8 cellular contexts compared by ENCODE assay signal in genomic region chr9:118170032-118170955, GRCh38.
DNase-seq lines count a peak whose midpoint lies in the region; ATAC-seq and TF ChIP-seq lines count a peak whose summit lies in the region.

No MANE protein-coding gene starts in this region.

- no peaks in the 10 kb centered on the region for H4K20me1 ChIP-seq in MM.1S (ENCODE audit: insufficient read depth, low read length)

- DNase-seq in GM10266 (ENCODE audit: extremely low spot score) (no peak), MM.1S (peak; percentile 17), SK-N-MC (ENCODE audit: low read depth, low spot score) (peak; percentile 10), right cardiac atrium (peak in 2 of 3 donors; percentile 25 to 35), spleen (no peak), natural killer cell (no peak), dedifferentiated amniotic fluid mesenchymal stem cell (ENCODE audit: extremely low spot score) (no peak)

- H3K4me1 Mint-ChIP-seq in natural killer cell: no peaks in the 10 kb centered on the region

- H3K79me2 ChIP-seq in MM.1S (ENCODE audit: low read length): no peaks in the 10 kb centered on the region

- intact Hi-C loops in right cardiac atrium (cut with DNase I) (no loop called here), spleen (cut with DNase I; ENCODE audit: low total_unique reads) (no loop called here), natural killer cell (cut with micrococcal nuclease) (no loop called here)

- H3K4me3 Mint-ChIP-seq in natural killer cell: no peak overlapping the region

- H2AFZ ChIP-seq in MM.1S (ENCODE audit: low read length): no peak overlapping the region

- no peaks in the 10 kb centered on the region for H3K36me3 Mint-ChIP-seq in natural killer cell

- H3K27me3 Mint-ChIP-seq in natural killer cell (ENCODE audit: low read depth in 2 of 2): no peaks in the 10 kb centered on the region

- H3F3A ChIP-seq in MM.1S (ENCODE audit: insufficient read depth, low read length): no peaks in the 10 kb centered on the region

- no peak overlapping the region for H3K4me3 ChIP-seq in MM.1S (ENCODE audit: low read length)
- H3K4me3 ChIP-seq in SK-N-MC: no peak overlapping the region
- no peak overlapping the region for H3K4me3 ChIP-seq in right cardiac atrium (ENCODE audit: low read length)
- no peak overlapping the region for H3K4me3 ChIP-seq in spleen

- H3K9me3 ChIP-seq in MM.1S (replicated peaks; ENCODE audit: insufficient read depth, low read length): no peaks in the 10 kb centered on the region
- H3K9me3 ChIP-seq in SK-N-MC (ENCODE audit: low read depth, low read length): no peaks in the 10 kb centered on the region
- no peaks in the 10 kb centered on the region for H3K9me3 ChIP-seq in right cardiac atrium (ENCODE audit: control insufficient read depth, low read length)
- H3K9me3 ChIP-seq in spleen: no peaks in the 10 kb centered on the region

- ATAC-seq in right cardiac atrium (peak; percentile 84 to 87), GM18498 (IDR thresholded peaks at IDR 0.05; ENCODE audit: unreplicated experiment) (no peak), natural killer cell (no peak)

- H3K27ac ChIP-seq in MM.1S (ENCODE audit: low read length) (no peak overlapping the region), SK-N-MC (no peak overlapping the region), right cardiac atrium (ENCODE audit: low read length) (no peak overlapping the region), spleen (no peak overlapping the region)

- peaks cover 3 to 6% of the 10 kb centered on the region in 2 donors for H3K9me3 Mint-ChIP-seq in natural killer cell

- WGBS in right cardiac atrium: 32% methylated on average over 6 of the region's 6 CpGs
- WGBS in spleen, 5 donors: 34 to 40% (median 36%) methylated on average over 6 of the region's 6 CpGs

- H3K9ac ChIP-seq in MM.1S (ENCODE audit: low read length): no peak overlapping the region
- H3K9ac ChIP-seq in SK-N-MC (ENCODE audit: insufficient read length): no peak overlapping the region

- TF ChIP-seq CTCF in GM10266 (IDR thresholded peaks at IDR 0.05; ENCODE audit: control insufficient read depth, insufficient read depth, low read depth, missing control alignments) (peak; percentile 50), MM.1S (IDR thresholded peaks at IDR 0.05; ENCODE audit: low read length) (peak; percentile 59), spleen (IDR thresholded peaks at IDR 0.05 in 8 of 11, conservative IDR thresholded peaks at IDR 0.05 in 3 of 11) (peak in 7 of 11 experiments; percentile 16 to 57 (median 35)), natural killer cell (IDR thresholded peaks at IDR 0.05) (no peak)

- TF ChIP-seq POLR2A in spleen (IDR thresholded peaks at IDR 0.05): no peak

- H3K27ac Mint-ChIP-seq in natural killer cell: no peak overlapping the region

- H3K27me3 ChIP-seq in MM.1S (replicated peaks; ENCODE audit: insufficient read depth, low read length) (no peaks in the 10 kb centered on the region), right cardiac atrium (ENCODE audit: control insufficient read depth, insufficient read depth) (no peaks in the 10 kb centered on the region), spleen (replicated peaks in 1 of 7) (no peaks in the 10 kb centered on the region)

- H3K9me2 ChIP-seq in MM.1S (replicated peaks; ENCODE audit: insufficient read depth, low read length): no peaks in the 10 kb centered on the region

- H3K36me3 ChIP-seq in MM.1S (replicated peaks; ENCODE audit: insufficient read depth, low read length) (no peaks in the 10 kb centered on the region), SK-N-MC (ENCODE audit: insufficient read depth, low read length) (no peaks in the 10 kb centered on the region), spleen (no peaks in the 10 kb centered on the region)

- H3K4me2 ChIP-seq in MM.1S (ENCODE audit: low read depth, low read length): no peak overlapping the region

- H3K4me1 ChIP-seq in MM.1S (ENCODE audit: low read length) (no peaks in the 10 kb centered on the region), right cardiac atrium (ENCODE audit: control insufficient read depth, insufficient read depth, low read length) (no peaks in the 10 kb centered on the region), spleen (no peaks in the 10 kb centered on the region)

Comparison
In these comparisons a context has a peak if more than half of its experiments do, and no peak if none do; other contexts are left out.
1. DNase-seq: peak in MM.1S (single experiment), SK-N-MC (single experiment) and right cardiac atrium (2 of 3); none in GM10266 (single experiment), spleen (single experiment), natural killer cell (single experiment) and dedifferentiated amniotic fluid mesenchymal stem cell (single experiment).
2. ATAC-seq: peak in right cardiac atrium (2 of 2); none in GM18498 (single experiment) and natural killer cell (0 of 3).